Comparison of ENCODE assay signal across 8 cellular contexts in the genomic region with DNA sequence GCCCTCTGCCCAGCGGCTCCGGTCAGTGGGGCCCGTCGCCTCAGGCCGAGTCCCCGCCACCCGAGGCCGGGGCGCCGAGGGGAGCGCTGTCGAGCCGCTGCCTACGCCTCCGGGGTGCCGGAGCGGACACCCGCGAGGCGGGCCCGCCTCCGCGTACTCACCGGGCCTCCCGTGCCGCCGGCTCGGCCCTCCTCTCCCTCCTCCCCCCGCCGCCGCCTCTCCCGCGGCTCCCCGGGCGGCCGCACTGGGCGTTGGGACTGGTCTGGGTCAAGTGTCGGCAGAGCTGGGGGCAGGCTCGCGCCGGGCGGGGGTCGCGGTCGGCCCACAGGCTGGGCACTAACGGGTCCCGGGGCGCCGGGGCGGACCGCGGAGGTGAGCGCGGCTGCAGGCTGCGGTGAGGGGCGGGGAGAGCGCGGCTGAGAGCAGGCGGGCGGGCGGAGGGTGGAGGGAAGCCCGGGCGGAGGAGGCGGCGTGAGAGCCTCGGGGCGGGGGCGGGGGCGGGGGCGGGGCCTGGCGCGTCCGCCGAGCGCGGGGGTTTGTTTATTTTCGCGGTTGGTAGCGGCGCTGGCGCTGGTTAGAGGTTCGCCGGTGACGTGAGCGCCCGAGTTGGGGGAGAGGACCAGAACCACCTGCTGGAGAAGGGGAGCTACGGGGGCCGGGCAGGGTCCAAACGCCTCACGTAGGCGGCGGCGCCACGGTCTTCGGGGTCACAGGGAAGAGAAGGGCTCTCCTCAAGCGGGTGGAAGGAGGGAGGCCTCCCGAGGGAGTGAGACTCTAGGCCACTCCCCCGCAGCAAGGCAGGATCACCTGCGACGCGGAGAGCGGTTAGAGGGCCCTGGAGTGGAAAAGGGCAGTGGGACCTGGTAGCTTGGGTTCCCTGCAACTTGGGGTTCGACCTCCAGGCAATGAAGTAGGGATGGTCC. TPM values are rescaled to one million over a fixed set of nuclear protein-coding genes. Genes with fewer than 3 reads are reported as not detected.
DNase-seq lines count a peak whose midpoint lies in the region; ATAC-seq lines count a peak whose summit lies in the region.
"Not testable (repeated sequence)": the region's sequence is repeated elsewhere in the genome, so short reads cannot be mapped to it uniquely, and the experiment has no call there.

TSS of gene GKAP1 (minus strand) at position 414 of the 923 bp plus-strand sequence. CDS start 11,252 bp downstream, outside the sequence.

- not testable (repeated sequence) for H3K9me3 Mint-ChIP-seq in activated CD4-positive, alpha-beta T cell treated with anti-CD3 and anti-CD28 coated beads, Interleukin-2, amount 10 ng/mL, durations not matched to agents 24 days and 14 days

- DNase-seq in Ammon's horn (ENCODE audit: low spot score) (peak; percentile 83), NCI-H460 (ENCODE audit: extremely low read depth, low read depth) (peak; percentile 52), left kidney (ENCODE audit: low read depth, low spot score) (peak; percentile 92)
- peak; percentile 94 for DNase-seq in activated CD4-positive, alpha-beta T cell treated with anti-CD3 and anti-CD28 coated beads, Interleukin-2, amount 10 ng/mL, durations not matched to agents 24 days and 14 days
- peak; percentile 29 to 62 for DNase-seq in stimulated activated CD4-positive, alpha-beta T cell treated with anti-CD3 and anti-CD28 coated beads, Interleukin-1b, Interleukin-23, amount 100 ng/mL, for 1 hour (ENCODE audit: low read depth in 2 of 2)

- H3K4me1 Mint-ChIP-seq in activated CD4-positive, alpha-beta T cell treated with anti-CD3 and anti-CD28 coated beads, Interleukin-2, amount 10 ng/mL, durations not matched to agents 24 days and 14 days, result not testable (repeated sequence)

- intact Hi-C loops in activated CD4-positive, alpha-beta T cell treated with anti-CD3 and anti-CD28 coated beads, Interleukin-2, amount 10 ng/mL, durations not matched to agents 24 days and 14 days (cut with micrococcal nuclease), result loop anchor here (5.0 kb wide), 1 partner anchor 110 kb away; the partner anchor contains the start of gene UBQLN1

- ATAC-seq in GM19025 (IDR thresholded peaks at IDR 0.05; ENCODE audit: low read depth, unreplicated experiment) (peak; percentile 80), HG03175 (IDR thresholded peaks at IDR 0.05; ENCODE audit: unreplicated experiment) (peak; percentile 77)

- H3K36me3 Mint-ChIP-seq in activated CD4-positive, alpha-beta T cell treated with anti-CD3 and anti-CD28 coated beads, Interleukin-2, amount 10 ng/mL, durations not matched to agents 24 days and 14 days (ENCODE audit: low read depth), result not testable (repeated sequence)

- peak within 1 kb of the TSS; percentile 81 for H3K27ac ChIP-seq in cingulate gyrus (ENCODE audit: low read depth, low read length)

- peak within 1 kb of the TSS; percentile 66 for H3K27ac Mint-ChIP-seq in activated CD4-positive, alpha-beta T cell treated with anti-CD3 and anti-CD28 coated beads, Interleukin-2, amount 10 ng/mL, durations not matched to agents 24 days and 14 days

- not testable (repeated sequence) for H3K27me3 Mint-ChIP-seq in activated CD4-positive, alpha-beta T cell treated with anti-CD3 and anti-CD28 coated beads, Interleukin-2, amount 10 ng/mL, durations not matched to agents 24 days and 14 days

- peak within 1 kb of the TSS; percentile 89 for H3K4me3 Mint-ChIP-seq in activated CD4-positive, alpha-beta T cell treated with anti-CD3 and anti-CD28 coated beads, Interleukin-2, amount 10 ng/mL, durations not matched to agents 24 days and 14 days

RNA-seq across cellular contexts. Expression of gene GKAP1, which starts in this region (rescaled TPM):
- 4.4 and 6.8 TPM in 2 replicates for total RNA-seq in NCI-H460 (2014; rRNA removed; shearing (Covaris generic))
- polyA plus RNA-seq in NCI-H460 (2014; cell fraction: nucleus; rRNA removed), result 3.3 and 7.2 TPM in 2 replicates
- total RNA-seq in activated CD4-positive, alpha-beta T cell treated with anti-CD3 and anti-CD28 coated beads, Interleukin-2, amount 10 ng/mL, durations not matched to agents 24 days and 14 days, result 2.3 and 2.8 TPM in 2 replicates

Comparison
In these comparisons a context has a peak if more than half of its experiments do, and no peak if none do; other contexts are left out.
1. Peak in every context shown above with its lines: DNase-seq, ATAC-seq and H3K27ac ChIP-seq.